In genomic region chr2:26243643-26244478, GRCh38 we compare ENCODE assay signal across 8 cellular contexts. TPM values are rescaled to one million over a fixed set of nuclear protein-coding genes. Genes with fewer than 3 reads are reported as not detected.
DNase-seq lines count a peak whose midpoint lies in the region; ATAC-seq, FAIRE-seq and TF ChIP-seq lines count a peak whose summit lies in the region.

No MANE protein-coding gene starts in this region.

- intact Hi-C loops in adrenal gland (cut with DNase I): loop anchor here (10.0 kb wide), 3 partner anchors 51 to 491 kb away; no protein-coding TSS in a partner anchor
- intact Hi-C loops in gastrocnemius medialis (cut with DNase I; ENCODE audit: low total_unique reads): loop anchor here (1.0 to 5.0 kb wide), 5 partner anchors 30 to 528 kb away; partner anchors contain the start of gene RAB10

- peak overlapping the region; percentile 99 for H3K27ac ChIP-seq in AG04450 (ENCODE audit: low read depth, low read length)
- H3K27ac ChIP-seq in adrenal gland: peak overlapping the region; percentile 95 to 100 (median 96)
- H3K27ac ChIP-seq in hepatocyte: peak overlapping the region; percentile 99
- H3K27ac ChIP-seq in gastrocnemius medialis: peak overlapping the region; percentile 95 to 98 (median 97)

- H3K27me3 ChIP-seq in AG04450 (ENCODE audit: control insufficient read depth, insufficient read depth, low read length) (no peaks in the 10 kb centered on the region), adrenal gland (no peaks in the 10 kb centered on the region), hepatocyte (no peaks in the 10 kb centered on the region), gastrocnemius medialis (no peaks in the 10 kb centered on the region)

- H3K79me2 ChIP-seq in hepatocyte: peaks cover 87% of the 10 kb centered on the region

- H3K9me3 ChIP-seq in AG04450 (ENCODE audit: control insufficient read depth, insufficient read depth, low read length) (no peaks in the 10 kb centered on the region; the same call in 1 of the 2 replicates), adrenal gland (replicated peaks in 1 of 3) (no peaks in the 10 kb centered on the region), hepatocyte (ENCODE audit: low read depth) (no peaks in the 10 kb centered on the region), gastrocnemius medialis (no peaks in the 10 kb centered on the region)

- peak overlapping the region; percentile 73 for H2AFZ ChIP-seq in hepatocyte

- POLR2A ChIA-PET in AG04450 (lab: Yijun Ruan, JAX): interaction anchor here (0.9 to 2.3 kb wide), 4 partner anchors 40 to 180 kb away, joined by 3 to 10 read pairs (median 4); no protein-coding TSS in a partner anchor

- H3K4me1 ChIP-seq in adrenal gland (replicated peaks in 1 of 2) (peaks cover 27 to 66% of the 10 kb centered on the region in 2 donors), hepatocyte (ENCODE audit: insufficient read depth) (peaks cover 16% of the 10 kb centered on the region), gastrocnemius medialis (peaks cover 50 to 65% of the 10 kb centered on the region in 2 donors)

- peak overlapping the region; percentile 77 for H3K4me2 ChIP-seq in hepatocyte

- H4K20me1 ChIP-seq in hepatocyte (ENCODE audit: insufficient read depth, poor library complexity, severe bottlenecking): peaks cover 20% of the 10 kb centered on the region

- TF ChIP-seq POLR2A in GM12891 (IDR thresholded peaks at IDR 0.05; ENCODE audit: low read depth, low read length): no peak
- no peak for TF ChIP-seq POLR2A in adrenal gland (IDR thresholded peaks at IDR 0.05)
- no peak for TF ChIP-seq POLR2A in gastrocnemius medialis (IDR thresholded peaks at IDR 0.05)

- CTCF ChIA-PET in AG04450 (lab: Charles Lee): interaction anchor here (0.7 to 2.0 kb wide), 6 partner anchors 59 to 510 kb away, joined by 3 to 11 read pairs (median 4); no protein-coding TSS in a partner anchor

- H3K4me3 ChIP-seq in AG04450 (ENCODE audit: low read depth, low read length): peak overlapping the region; percentile 97
- peak overlapping the region; percentile 17 to 86 (median 66) for H3K4me3 ChIP-seq in adrenal gland
- peak overlapping the region; percentile 79 for H3K4me3 ChIP-seq in hepatocyte
- H3K4me3 ChIP-seq in gastrocnemius medialis: peak overlapping the region; percentile 85 to 96 (median 92)

- H3K36me3 ChIP-seq in adrenal gland (replicated peaks in 1 of 2): no peaks in the 10 kb centered on the region
- no peaks in the 10 kb centered on the region for H3K36me3 ChIP-seq in hepatocyte (replicated peaks; ENCODE audit: insufficient read depth, low read depth)
- no peaks in the 10 kb centered on the region for H3K36me3 ChIP-seq in gastrocnemius medialis

- TF ChIP-seq CTCF in AG04450 (IDR thresholded peaks at IDR 0.05; ENCODE audit: low read depth, low read length): no peak
- TF ChIP-seq CTCF in adrenal gland (IDR thresholded peaks at IDR 0.05): no peak
- TF ChIP-seq CTCF in hepatocyte (IDR thresholded peaks at IDR 0.05; ENCODE audit: poor library complexity): no peak
- no peak for TF ChIP-seq CTCF in gastrocnemius medialis (IDR thresholded peaks at IDR 0.05 in 4 of 5, conservative IDR thresholded peaks at IDR 0.05 in 1 of 5)
- TF ChIP-seq CTCF in D721Med (IDR thresholded peaks at IDR 0.05; ENCODE audit: insufficient read depth, missing control alignments): no peak

- peak; percentile 18 for ATAC-seq in HG02870 (IDR thresholded peaks at IDR 0.05; ENCODE audit: unreplicated experiment)
- ATAC-seq in gastrocnemius medialis: peak; percentile 27 to 35

- WGBS in adrenal gland, 4 donors: 0 to 3% (median 1%) methylated on average over 31 to 32 of the region's 32 CpGs
- WGBS in hepatocyte (ENCODE audit: low lambda C conversion rate, missing lambda C conversion rate): under 1% methylated on average over 31 of the region's 32 CpGs

- FAIRE-seq in GM12891 (lab: Jason Lieb, UNC) (peak; percentile 78), D721Med (lab: Jason Lieb, UNC) (no peak)

- DNase-seq in AG04450 (ENCODE audit: low read depth, low spot score) (no peak), GM12891 (ENCODE audit: insufficient read length, low spot score) (peak; percentile 5), NCI-H2171 treated with DMSO at 0.1 percent for 48 hours (lab: John Stamatoyannopoulos, UW) (peak; percentile 42), adrenal gland (peak in 2 of 7 donors; percentile 12 to 36), hepatocyte (ENCODE audit: low spot score) (peak; percentile 42), gastrocnemius medialis (no peak), D721Med (ENCODE audit: insufficient read length, low spot score) (no peak)

- no peaks in the 10 kb centered on the region for H3K9me2 ChIP-seq in hepatocyte (replicated peaks; ENCODE audit: insufficient read depth)

- in situ Hi-C loops in gastrocnemius medialis (cut with MboI; ENCODE audit: low sequenced_read_pairs in 4 of 4): loop anchor here in 1 of 4 donors (5.0 kb wide), 1 partner anchor 88 kb away; no protein-coding TSS in a partner anchor

TF ChIP-seq in GM12891, 5 proteins besides CTCF, POLR2A, EP300 and RAD21:
- TF ChIP-seq PAX5 (IDR thresholded peaks at IDR 0.05; ENCODE audit: insufficient read depth, low read length, severe bottlenecking): no peak
- TF ChIP-seq SPI1 (IDR thresholded peaks at IDR 0.05; ENCODE audit: low read depth, low read length): peak; percentile 61

RNA-seq across cellular contexts. Expression of gene HADHA, which starts 0.6 kb away (rescaled TPM):
- polyA plus RNA-seq in AG04450 (2011; rRNA removed): 155 and 172 TPM in 2 replicates
- polyA minus RNA-seq in AG04450 (2011; rRNA and poly(A)+ RNA removed): 160 and 163 TPM in 2 replicates
- polyA plus RNA-seq in GM12891 (2012; ENCODE audit: low read depth, missing spikeins): 90.1 TPM
- total RNA-seq in adrenal gland: 100 to 1,000 TPM; 154 to 252 (median 210) TPM
- 100 to 1,000 TPM in 1 of 3 donors, 10 to 100 TPM in 2; 43.8 to 309 (median 57.5) TPM for polyA plus RNA-seq in adrenal gland
- 149 and 155 TPM in 2 replicates for total RNA-seq in hepatocyte
- polyA plus RNA-seq in hepatocyte: 122 and 125 TPM in 2 replicates
- total RNA-seq in gastrocnemius medialis: 100 to 1,000 TPM; 443 to 480 (median 462) TPM

RNA-seq across cellular contexts. Expression of gene HADHB, which starts 0.9 kb away (rescaled TPM):
- polyA plus RNA-seq in AG04450 (2011; rRNA removed): 129 and 162 TPM in 2 replicates
- 128 and 140 TPM in 2 replicates for polyA minus RNA-seq in AG04450 (2011; rRNA and poly(A)+ RNA removed)
- 51.0 TPM for polyA plus RNA-seq in GM12891 (2012; ENCODE audit: low read depth, missing spikeins)
- total RNA-seq in adrenal gland: 100 to 1,000 TPM; 304 to 496 (median 388) TPM
- 100 to 1,000 TPM in 2 of 3 donors, 10 to 100 TPM in 1; 69.6 to 420 (median 112) TPM for polyA plus RNA-seq in adrenal gland
- 131 and 137 TPM in 2 replicates for total RNA-seq in hepatocyte
- 108 and 133 TPM in 2 replicates for polyA plus RNA-seq in hepatocyte
- 100 to 1,000 TPM; 719 to 936 (median 781) TPM for total RNA-seq in gastrocnemius medialis

Comparison
In these comparisons a context has a peak if more than half of its experiments do, and no peak if none do; other contexts are left out.
1. DNase-seq: peak in GM12891 (single experiment), NCI-H2171 treated with DMSO at 0.1 percent for 48 hours (single experiment) and hepatocyte (single experiment); none in AG04450 (single experiment), gastrocnemius medialis (0 of 2) and D721Med (single experiment).
2. Peak in every context shown above with its lines, with median percentiles within 50 percentile points of each other: H3K27ac ChIP-seq and H3K4me3 ChIP-seq.